16 cellular contexts compared by ENCODE assay signal in the genomic region with DNA sequence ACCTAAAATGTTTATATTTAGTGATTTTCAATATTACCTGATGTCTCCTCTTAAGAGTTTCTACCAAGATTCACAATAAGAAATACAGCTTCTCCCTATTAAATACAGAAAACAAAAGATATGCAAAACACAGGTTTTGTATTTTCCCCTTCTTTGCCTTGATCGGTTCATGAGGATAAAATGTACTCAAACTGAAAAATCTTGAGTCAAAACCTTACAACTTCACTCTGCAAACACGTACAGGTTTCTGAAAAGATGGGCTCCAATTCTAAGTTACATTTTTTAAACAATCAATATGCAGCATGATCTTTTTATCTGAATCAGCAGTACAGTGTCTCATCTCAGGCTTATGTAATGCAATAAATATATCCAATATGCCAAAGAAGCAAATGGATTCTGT. TPM values are rescaled to one million over a fixed set of nuclear protein-coding genes. Genes with fewer than 3 reads are reported as not detected.
"Had no signal": no experiment of that assay in that cellular context is flagged by ENCODE, and none has a peak within 500 bp of the region (broad histone marks: within the 10 kb centered on the region; RNA-seq: fewer than 3 reads in every experiment).

No MANE protein-coding gene starts in this region.

- H3K9me3 ChIP-seq: adrenal gland, mucosa of descending colon, ovary, stomach, thyroid gland had no signal

- H3K27ac ChIP-seq: adrenal gland, brain microvascular endothelial cell, foreskin keratinocyte, ovary, stomach, thyroid gland had no signal

- H3K9me3 Mint-ChIP-seq: activated CD4-positive, alpha-beta T cell treated with anti-CD3 and anti-CD28 coated beads, Interleukin-2, amount 10 ng/mL, durations not matched to agents 24 days and 14 days; natural killer cell; WTC11 had no signal

- H3K36me3 ChIP-seq: adrenal gland, brain microvascular endothelial cell, ovary, stomach, thyroid gland had no signal

- H3K4me3 ChIP-seq: adrenal gland, mucosa of descending colon, ovary, stomach, thyroid gland had no signal

- ATAC-seq: foreskin keratinocyte, mucosa of descending colon, natural killer cell, T-helper 17 cell, WTC11 had no signal

- H3K4me3 Mint-ChIP-seq: activated CD4-positive, alpha-beta T cell treated with anti-CD3 and anti-CD28 coated beads, Interleukin-2, amount 10 ng/mL, durations not matched to agents 24 days and 14 days; natural killer cell; T-helper 17 cell; WTC11 had no signal

- H3K36me3 Mint-ChIP-seq: natural killer cell, WTC11 had no signal

- DNase-seq: activated CD4-positive, alpha-beta T cell treated with anti-CD3 and anti-CD28 coated beads, Interleukin-2, amount 10 ng/mL, durations not matched to agents 24 days and 14 days; activated CD8-positive, alpha-beta memory T cell treated with anti-CD3 and anti-CD28 coated beads for 24 hours; activated naive CD4-positive, alpha-beta T cell treated with anti-CD3 and anti-CD28 coated beads, Interleukin-2, amount 50 U/mL, for 16 hours; adrenal gland; brain microvascular endothelial cell; foreskin keratinocyte; mammary epithelial cell; mucosa of descending colon; natural killer cell; ovary; stimulated activated CD4-positive, alpha-beta T cell treated with anti-CD3 and anti-CD28 coated beads, Interleukin-12 subunit alpha, Interleukin-12 subunit beta, amount 100 ng/mL, for 4 hours; stimulated activated CD8-positive, alpha-beta memory T cell treated with anti-CD3 and anti-CD28 coated beads, Interleukin-4, amount 100 ng/mL, for 48 hours; stomach; T-helper 17 cell; thyroid gland had no signal

- H3K27me3 ChIP-seq: adrenal gland, brain microvascular endothelial cell, foreskin keratinocyte, ovary, stomach, thyroid gland had no signal

- H3K27ac Mint-ChIP-seq: activated CD4-positive, alpha-beta T cell treated with anti-CD3 and anti-CD28 coated beads, Interleukin-2, amount 10 ng/mL, durations not matched to agents 24 days and 14 days; natural killer cell; T-helper 17 cell; WTC11 had no signal

RNA-seq across cellular contexts. Expression of gene MAPK10, which starts 3.4 kb away (rescaled TPM):
- total RNA-seq: activated CD4-positive, alpha-beta T cell treated with anti-CD3 and anti-CD28 coated beads, Interleukin-2, amount 10 ng/mL, durations not matched to agents 24 days and 14 days had no signal
